Comparison of ENCODE assay signal across 21 cellular contexts in the genomic region with DNA sequence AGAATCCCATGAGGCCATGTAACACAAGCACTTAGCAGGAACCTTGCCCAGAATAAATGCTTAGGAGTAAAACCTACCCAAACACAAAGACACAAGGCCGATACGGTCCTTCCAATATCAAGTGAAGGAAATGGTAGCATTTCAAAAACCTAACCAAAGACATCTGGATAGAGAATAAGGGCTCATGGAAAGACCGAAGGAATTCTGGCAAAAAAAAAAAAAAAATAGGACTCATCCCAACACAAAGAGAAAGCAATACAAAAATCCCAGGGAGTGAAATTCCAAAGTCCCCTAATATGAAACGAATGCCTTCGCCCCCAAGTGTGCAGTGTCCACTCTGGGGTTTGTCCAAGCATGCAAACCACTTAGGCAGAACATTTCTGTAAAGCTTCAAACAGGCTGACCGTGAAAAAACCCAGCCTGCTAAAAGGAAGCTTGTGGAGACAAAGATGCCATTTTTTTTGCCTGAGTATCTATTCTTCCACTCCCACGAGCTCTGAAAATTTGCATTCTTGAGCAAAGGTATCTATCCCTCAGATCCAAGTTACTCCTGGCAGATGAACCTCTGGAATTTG. TPM values are rescaled to one million over a fixed set of nuclear protein-coding genes. Genes with fewer than 3 reads are reported as not detected.
DNase-seq lines count a peak whose midpoint lies in the region; ATAC-seq and TF ChIP-seq lines count a peak whose summit lies in the region.
"Had no signal": no experiment of that assay in that cellular context is flagged by ENCODE, and none has a peak within 500 bp of the region (broad histone marks: within the 10 kb centered on the region; RNA-seq: fewer than 3 reads in every experiment).

No MANE protein-coding gene starts in this region.

- H3K4me1 Mint-ChIP-seq in activated T-helper 2 cell treated with anti-CD3 and anti-CD28 coated beads, Interferon-gamma antibody, Interleukin-2, Interleukin-4, amounts not matched to agents 10 μg/mL and 5 μg/mL and 100 μg/mL, durations not matched to agents 14 hours and 24 hours and 36 hours (ENCODE audit: low read depth), result peaks cover 55% of the 10 kb centered on the region

- peak overlapping the region; percentile 22 for H3K4me2 ChIP-seq in GM23248 (ENCODE audit: unreplicated experiment)

- H3K4me3 ChIP-seq in GM23248, result no peak overlapping the region
- H3K4me3 ChIP-seq in psoas muscle, result no peak overlapping the region
- H3K4me3 ChIP-seq: gastroesophageal sphincter, left lung had no signal

- H3K4me3 Mint-ChIP-seq in activated T-helper 2 cell treated with anti-CD3 and anti-CD28 coated beads, Interferon-gamma antibody, Interleukin-2, Interleukin-4, amounts not matched to agents 10 μg/mL and 5 μg/mL and 100 μg/mL, durations not matched to agents 14 hours and 24 hours and 36 hours (ENCODE audit: low read depth), result no peak overlapping the region
- H3K4me3 Mint-ChIP-seq: activated B cell treated with CpG ODN at 0.5 μM for 24 hours; T-helper 1 cell treated with Interleukin-12 subunit alpha and Interleukin-12 subunit beta and Interleukin-4 antibody, amounts not matched to agents 30 μg/mL and 1 μg/mL, for 36 hours had no signal

- H3K9me3 Mint-ChIP-seq in activated T-helper 2 cell treated with anti-CD3 and anti-CD28 coated beads, Interferon-gamma antibody, Interleukin-2, Interleukin-4, amounts not matched to agents 10 μg/mL and 5 μg/mL and 100 μg/mL, durations not matched to agents 14 hours and 24 hours and 36 hours, result no peaks in the 10 kb centered on the region
- H3K9me3 Mint-ChIP-seq: activated B cell treated with CpG ODN at 0.5 μM for 24 hours; T-helper 1 cell treated with Interleukin-12 subunit alpha and Interleukin-12 subunit beta and Interleukin-4 antibody, amounts not matched to agents 30 μg/mL and 1 μg/mL, for 36 hours had no signal

- no peak for TF ChIP-seq CTCF in psoas muscle (IDR thresholded peaks at IDR 0.05)

- WGBS in GM23248 (ENCODE audit: low coverage in 1 of 2, low lambda C conversion rate in 2 of 2, missing lambda C conversion rate in 2 of 2), 2 experiments, result 25% methylated on average over 7 of the region's 7 CpGs
- 39 to 51% (median 39%) methylated on average over 7 of the region's 7 CpGs for WGBS in psoas muscle, 3 donors

- DNase-seq in GM23248 (peak; percentile 27), glomerular visceral epithelial cell (ENCODE audit: extremely low spot score) (peak; percentile 51), psoas muscle (no peak), G401 (ENCODE audit: low spot score) (no peak), HT-29 (ENCODE audit: low spot score) (no peak), mesenteric fat pad (ENCODE audit: low spot score) (no peak), SKM-1 (lab: John Stamatoyannopoulos, UW; ENCODE audit: unreplicated experiment) (no peak)
- DNase-seq in activated T-helper 2 cell treated with anti-CD3 and anti-CD28 coated beads, Interferon-gamma antibody, Interleukin-2, Interleukin-4, amounts not matched to agents 10 μg/mL and 5 μg/mL and 100 μg/mL, durations not matched to agents 14 hours and 24 hours and 36 hours (ENCODE audit: low spot score), result no peak
- DNase-seq: activated B cell treated with CpG ODN at 0.5 μM for 24 hours; activated CD8-positive, alpha-beta memory T cell treated with anti-CD3 and anti-CD28 coated beads for 24 hours; anterior cingulate cortex; BE2C; Calu3; NCI-H1417; NCI-H69; SIG-M5; small intestine; stimulated activated CD4-positive, alpha-beta T cell treated with anti-CD3 and anti-CD28 coated beads, Interleukin-4, amount 100 ng/mL, for 4 hours had no signal

- peaks cover 34% of the 10 kb centered on the region for H3F3A ChIP-seq in GM23248 (ENCODE audit: insufficient read depth)

- no peaks in the 10 kb centered on the region for H4K20me1 ChIP-seq in GM23248 (ENCODE audit: insufficient read depth)

- peak overlapping the region; percentile 19; the same call in 1 of the 2 replicates for H3K9ac ChIP-seq in GM23248

- no peak overlapping the region for H2AFZ ChIP-seq in GM23248

- H3K79me2 ChIP-seq in GM23248 (ENCODE audit: insufficient read depth), result peaks cover 88% of the 10 kb centered on the region

- in situ Hi-C loops in GM23248 (cut with MboI), result no loop called here
- in situ Hi-C loops in G401 (cut with HindIII; ENCODE audit: low sequenced_read_pairs), result loop anchor here (10.0 kb wide), 1 partner anchor 78 kb away; no protein-coding TSS in a partner anchor

- H3K27me3 ChIP-seq in GM23248 (replicated peaks; ENCODE audit: insufficient read depth) (no peaks in the 10 kb centered on the region), psoas muscle (ENCODE audit: insufficient read depth in 3 of 3, low read length in 2 of 3) (no peaks in the 10 kb centered on the region)
- H3K27me3 ChIP-seq: BE2C, gastroesophageal sphincter, left lung had no signal

- H3K27me3 Mint-ChIP-seq in activated T-helper 2 cell treated with anti-CD3 and anti-CD28 coated beads, Interferon-gamma antibody, Interleukin-2, Interleukin-4, amounts not matched to agents 10 μg/mL and 5 μg/mL and 100 μg/mL, durations not matched to agents 14 hours and 24 hours and 36 hours (ENCODE audit: low read depth), result no peaks in the 10 kb centered on the region
- H3K27me3 Mint-ChIP-seq: activated B cell treated with CpG ODN at 0.5 μM for 24 hours had no signal

- H3K36me3 ChIP-seq in GM23248 (ENCODE audit: low read depth) (no peaks in the 10 kb centered on the region), psoas muscle (ENCODE audit: insufficient read depth in 1 of 2, low read depth in 1 of 2) (no peaks in the 10 kb centered on the region)
- H3K36me3 ChIP-seq: gastroesophageal sphincter had no signal

- peaks cover 47% of the 10 kb centered on the region for H3K36me3 Mint-ChIP-seq in activated T-helper 2 cell treated with anti-CD3 and anti-CD28 coated beads, Interferon-gamma antibody, Interleukin-2, Interleukin-4, amounts not matched to agents 10 μg/mL and 5 μg/mL and 100 μg/mL, durations not matched to agents 14 hours and 24 hours and 36 hours (ENCODE audit: low read depth)

- H3K4me1 ChIP-seq in GM23248 (ENCODE audit: insufficient read depth) (peaks cover 40% of the 10 kb centered on the region), psoas muscle (peaks cover 85% of the 10 kb centered on the region)

- peak overlapping the region; percentile 22 for H3K27ac Mint-ChIP-seq in activated T-helper 2 cell treated with anti-CD3 and anti-CD28 coated beads, Interferon-gamma antibody, Interleukin-2, Interleukin-4, amounts not matched to agents 10 μg/mL and 5 μg/mL and 100 μg/mL, durations not matched to agents 14 hours and 24 hours and 36 hours
- H3K27ac Mint-ChIP-seq: activated B cell treated with CpG ODN at 0.5 μM for 24 hours; T-helper 1 cell treated with Interleukin-12 subunit alpha and Interleukin-12 subunit beta and Interleukin-4 antibody, amounts not matched to agents 30 μg/mL and 1 μg/mL, for 36 hours had no signal

- H3K9me2 ChIP-seq in GM23248 (ENCODE audit: insufficient read depth), result no peaks in the 10 kb centered on the region

- H3K9me3 ChIP-seq in GM23248 (ENCODE audit: low read depth), result no peaks in the 10 kb centered on the region
- no peaks in the 10 kb centered on the region for H3K9me3 ChIP-seq in psoas muscle
- H3K9me3 ChIP-seq: BE2C, gastroesophageal sphincter, left lung had no signal

- no peak for ATAC-seq in psoas muscle
- ATAC-seq: gastroesophageal sphincter, left lung had no signal

- H3K27ac ChIP-seq in GM23248, result peak overlapping the region; percentile 7; the same call in 1 of the 2 replicates
- H3K27ac ChIP-seq in psoas muscle, result peak overlapping the region; percentile 27
- H3K27ac ChIP-seq: left lung had no signal

- intact Hi-C loops in activated T-helper 2 cell treated with anti-CD3 and anti-CD28 coated beads, Interferon-gamma antibody, Interleukin-2, Interleukin-4, amounts not matched to agents 10 μg/mL and 5 μg/mL and 100 μg/mL, durations not matched to agents 14 hours and 24 hours and 36 hours (cut with micrococcal nuclease), result no loop called here
- intact Hi-C loops in psoas muscle (cut with DNase I), result no loop called here

RNA-seq across cellular contexts. Expression of a gene that starts 10.9 kb away (rescaled TPM):
- total RNA-seq in GM23248 (2014; rRNA removed; shearing (Covaris generic)), result 9.1 and 9.9 TPM in 2 replicates
- 6.0 and 7.0 TPM in 2 replicates for polyA plus RNA-seq in GM23248 (2016; fragmentation: Nextera tagmentation; extraction: Ambion mirVana)
- 97.1 and 104 TPM in 2 replicates for total RNA-seq in activated T-helper 2 cell treated with anti-CD3 and anti-CD28 coated beads, Interferon-gamma antibody, Interleukin-2, Interleukin-4, amounts not matched to agents 10 μg/mL and 5 μg/mL and 100 μg/mL, durations not matched to agents 14 hours and 24 hours and 36 hours
- 10 to 100 TPM; 24.3 to 35.8 (median 28.5) TPM for total RNA-seq in psoas muscle
- polyA plus RNA-seq in psoas muscle, result 10 to 100 TPM in 1 of 3 donors, 1 to 10 TPM in 2; 4.4 to 15.2 (median 5.1) TPM
- 12.4 and 16.8 TPM in 2 replicates for total RNA-seq in G401 (2014; rRNA removed; shearing (Covaris generic))
- total RNA-seq in HT-29 (2014; rRNA removed; shearing (Covaris generic)), result 27.5 and 36.7 TPM in 2 replicates
- total RNA-seq in mesenteric fat pad, result 30.2 TPM

RNA-seq across cellular contexts. Expression of a gene that starts 28.0 kb away (rescaled TPM):
- 132 and 177 TPM in 2 replicates for total RNA-seq in GM23248 (2014; rRNA removed; shearing (Covaris generic))
- 143 and 154 TPM in 2 replicates for polyA plus RNA-seq in GM23248 (2016; fragmentation: Nextera tagmentation; extraction: Ambion mirVana)
- 151 and 154 TPM in 2 replicates for total RNA-seq in activated T-helper 2 cell treated with anti-CD3 and anti-CD28 coated beads, Interferon-gamma antibody, Interleukin-2, Interleukin-4, amounts not matched to agents 10 μg/mL and 5 μg/mL and 100 μg/mL, durations not matched to agents 14 hours and 24 hours and 36 hours
- total RNA-seq in psoas muscle, result 10 to 100 TPM; 37.8 to 55.8 (median 41.5) TPM
- 10 to 100 TPM; 30.7 to 63.4 (median 62.0) TPM for polyA plus RNA-seq in psoas muscle
- total RNA-seq in G401 (2014; rRNA removed; shearing (Covaris generic)), result 603 and 649 TPM in 2 replicates
- total RNA-seq in HT-29 (2014; rRNA removed; shearing (Covaris generic)), result 220 and 231 TPM in 2 replicates
- 59.3 TPM for total RNA-seq in mesenteric fat pad

RNA-seq across cellular contexts. Expression of a gene that starts 54.2 kb away (rescaled TPM):
- 21.7 and 23.8 TPM in 2 replicates for total RNA-seq in GM23248 (2014; rRNA removed; shearing (Covaris generic))
- polyA plus RNA-seq in GM23248 (2016; fragmentation: Nextera tagmentation; extraction: Ambion mirVana) (57.8 and 64.1 TPM in 2 replicates), psoas muscle (10 to 100 TPM in 1 of 3 donors, 1 to 10 TPM in 2; 5.9 to 44.1 (median 7.3) TPM)
- total RNA-seq in activated T-helper 2 cell treated with anti-CD3 and anti-CD28 coated beads, Interferon-gamma antibody, Interleukin-2, Interleukin-4, amounts not matched to agents 10 μg/mL and 5 μg/mL and 100 μg/mL, durations not matched to agents 14 hours and 24 hours and 36 hours, result 48.0 and 49.1 TPM in 2 replicates
- total RNA-seq in psoas muscle (10 to 100 TPM; 19.7 to 31.4 (median 25.4) TPM), mesenteric fat pad (23.7 TPM)
- 170 and 258 TPM in 2 replicates for total RNA-seq in G401 (2014; rRNA removed; shearing (Covaris generic))
- 261 and 277 TPM in 2 replicates for total RNA-seq in HT-29 (2014; rRNA removed; shearing (Covaris generic))

Comparison
In these comparisons a context has a peak if more than half of its experiments do, and no peak if none do; other contexts are left out.
1. DNase-seq: peak in GM23248 (single experiment) and glomerular visceral epithelial cell (single experiment); none in activated T-helper 2 cell treated with anti-CD3 and anti-CD28 coated beads, Interferon-gamma antibody, Interleukin-2, Interleukin-4, amounts not matched to agents 10 μg/mL and 5 μg/mL and 100 μg/mL, durations not matched to agents 14 hours and 24 hours and 36 hours (single experiment), psoas muscle (0 of 2), G401 (single experiment), HT-29 (single experiment), mesenteric fat pad (single experiment) and SKM-1 (single experiment).